Comparison of ENCODE assay signal across 8 cellular contexts in the genomic region with DNA sequence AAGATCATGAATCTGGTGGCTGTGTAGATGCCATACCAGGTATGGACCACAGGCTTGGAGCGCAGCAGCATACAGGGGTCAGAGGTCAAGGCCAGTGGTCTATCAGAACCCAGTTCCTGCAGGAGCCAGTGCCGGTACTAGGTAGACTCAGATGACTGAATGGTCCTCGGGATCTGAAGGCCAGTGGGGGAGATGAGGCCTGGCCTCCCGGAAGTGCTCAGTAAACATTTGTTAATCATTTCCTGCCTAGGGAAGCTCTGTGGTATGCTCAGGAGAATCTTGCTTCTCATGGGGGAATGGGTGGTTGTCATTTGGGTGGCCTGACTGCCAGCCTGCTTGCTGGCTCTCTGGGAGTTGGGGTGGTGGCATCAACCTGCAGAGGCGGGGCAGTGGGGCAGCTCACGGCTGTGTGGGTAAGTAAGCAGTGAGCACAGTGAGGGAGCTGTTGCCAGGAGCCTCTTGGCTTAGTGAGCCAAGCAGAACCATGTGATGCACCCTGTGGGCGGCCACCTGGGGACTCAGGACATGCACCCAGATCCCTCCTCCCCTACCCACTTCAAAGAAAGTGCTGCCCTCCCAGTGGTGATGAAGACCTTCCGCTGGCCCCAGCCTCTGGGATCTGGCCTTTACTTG. TPM values are rescaled to one million over a fixed set of nuclear protein-coding genes. Genes with fewer than 3 reads are reported as not detected.
DNase-seq lines count a peak whose midpoint lies in the region; ATAC-seq, FAIRE-seq and TF ChIP-seq lines count a peak whose summit lies in the region.

No MANE protein-coding gene starts in this region.

- no peaks in the 10 kb centered on the region for H3K27me3 Mint-ChIP-seq in neural progenitor cell (ENCODE audit: insufficient read depth, low read depth)

- H3K9me3 ChIP-seq in PC-3 (ENCODE audit: low read length) (no peaks in the 10 kb centered on the region), neural progenitor cell (ENCODE audit: low read depth) (no peaks in the 10 kb centered on the region), WERI-Rb-1 (ENCODE audit: severe bottlenecking) (no peaks in the 10 kb centered on the region)

- TF ChIP-seq CTCF in PC-3 (conservative IDR thresholded peaks at IDR 0.05; ENCODE audit: low read depth, low read length) (no peak), neural progenitor cell (IDR thresholded peaks at IDR 0.05) (no peak), WERI-Rb-1 (IDR thresholded peaks at IDR 0.05; ENCODE audit: low read depth, low read length) (no peak)

- DNase-seq in GM18507 (ENCODE audit: extremely low spot score, insufficient read length, low read depth): no peak
- peak; percentile 77 for DNase-seq in PC-3
- peak; percentile 35 for DNase-seq in activated naive CD4-positive, alpha-beta T cell treated with anti-CD3 and anti-CD28 coated beads, Interleukin-2, amount 50 U/mL, for 16 hours
- no peak for DNase-seq in neural progenitor cell (ENCODE audit: low spot score)
- no peak for DNase-seq in DMS114 treated with DMSO at 0.1 percent for 48 hours (lab: John Stamatoyannopoulos, UW; ENCODE audit: unreplicated experiment)
- no peak for DNase-seq in WERI-Rb-1
- DNase-seq in HPDE6-E6E7 (ENCODE audit: extremely low spot score): no peak

- H3K27ac Mint-ChIP-seq in neural progenitor cell: peak overlapping the region; percentile 17

- CTCF ChIA-PET in PC-3 (lab: Charles Lee): interaction anchor here (0.6 kb wide), 1 partner anchor 39 kb away, joined by 3 read pairs; no protein-coding TSS in a partner anchor

- BruUV-seq in PC-3 (replicated peaks; lab: Mats Ljungman, UMichigan): no TSS peak

- H4K20me1 ChIP-seq in PC-3 (ENCODE audit: low read length): no peaks in the 10 kb centered on the region; the same call in 1 of the 2 replicates
- peaks cover 13% of the 10 kb centered on the region for H4K20me1 ChIP-seq in neural progenitor cell (ENCODE audit: low read depth)

- H3K4me2 ChIP-seq in PC-3 (ENCODE audit: low read length) (peak overlapping the region; percentile 11; the same call in 1 of the 2 replicates), neural progenitor cell (no peak overlapping the region)

- no peaks in the 10 kb centered on the region for H3K9me3 Mint-ChIP-seq in neural progenitor cell

- no peak overlapping the region for H3K9ac ChIP-seq in PC-3 (ENCODE audit: low read length)
- H3K9ac ChIP-seq in neural progenitor cell: no peak overlapping the region

- peak; percentile 18 for FAIRE-seq in GM18507 (lab: Jason Lieb, UNC)

- H3K27me3 ChIP-seq in PC-3 (ENCODE audit: low read length) (no peaks in the 10 kb centered on the region), neural progenitor cell (no peaks in the 10 kb centered on the region), WERI-Rb-1 (ENCODE audit: insufficient read depth, low read depth, severe bottlenecking) (no peaks in the 10 kb centered on the region)

- H2AFZ ChIP-seq in PC-3 (ENCODE audit: low read length) (no peak overlapping the region), neural progenitor cell (replicated peaks) (no peak overlapping the region)

- peaks cover 16% of the 10 kb centered on the region for H3K4me1 ChIP-seq in PC-3 (ENCODE audit: insufficient read depth, low read length)
- peaks cover 29% of the 10 kb centered on the region for H3K4me1 ChIP-seq in neural progenitor cell

- H3K36me3 ChIP-seq in PC-3 (ENCODE audit: low read depth, low read length): no peaks in the 10 kb centered on the region
- no peaks in the 10 kb centered on the region for H3K36me3 ChIP-seq in neural progenitor cell
- no peaks in the 10 kb centered on the region for H3K36me3 ChIP-seq in WERI-Rb-1

- H3K9me2 ChIP-seq in PC-3 (replicated peaks; ENCODE audit: low read length): no peaks in the 10 kb centered on the region

- ATAC-seq in HG02870 (IDR thresholded peaks at IDR 0.05; ENCODE audit: unreplicated experiment): peak; percentile 38
- ATAC-seq in PC-3: peak; percentile 81

- H3K27ac ChIP-seq in PC-3 (ENCODE audit: low read length): peak overlapping the region; percentile 47
- H3K27ac ChIP-seq in neural progenitor cell: no peak overlapping the region
- H3K27ac ChIP-seq in WERI-Rb-1: no peak overlapping the region

- H3F3A ChIP-seq in PC-3 (ENCODE audit: low read length, unreplicated experiment) (no peaks in the 10 kb centered on the region), neural progenitor cell (ENCODE audit: low read depth) (peaks cover 7% of the 10 kb centered on the region)

- POLR2A ChIA-PET in PC-3 (lab: Charles Lee; ENCODE audit: unreplicated experiment): no interaction called here

- intact Hi-C loops in PC-3 (cut with micrococcal nuclease): no loop called here

- H3K4me3 Mint-ChIP-seq in neural progenitor cell: no peak overlapping the region

- H3K4me3 ChIP-seq in PC-3 (ENCODE audit: low read length) (no peak overlapping the region), neural progenitor cell (no peak overlapping the region), WERI-Rb-1 (ENCODE audit: low read depth, low read length) (no peak overlapping the region)

- H3K4me1 Mint-ChIP-seq in neural progenitor cell: peaks cover 34% of the 10 kb centered on the region

- no peaks in the 10 kb centered on the region for H3K36me3 Mint-ChIP-seq in neural progenitor cell

- peaks cover 89% of the 10 kb centered on the region for H3K79me2 ChIP-seq in PC-3 (ENCODE audit: low read length)
- H3K79me2 ChIP-seq in neural progenitor cell (ENCODE audit: low read depth): peaks cover 33% of the 10 kb centered on the region

RNA-seq across cellular contexts. Expression of a gene that starts 33.0 kb away (rescaled TPM):
- 10.5 and 12.8 TPM in 2 replicates for total RNA-seq in PC-3 (2014; rRNA removed)
- 17.3 and 28.0 TPM in 2 replicates for total RNA-seq in neural progenitor cell (ENCODE audit: low replicate concordance)

Comparison
In these comparisons a context has a peak if more than half of its experiments do, and no peak if none do; other contexts are left out.
1. DNase-seq: peak in PC-3 (single experiment) and activated naive CD4-positive, alpha-beta T cell treated with anti-CD3 and anti-CD28 coated beads, Interleukin-2, amount 50 U/mL, for 16 hours (single experiment); none in GM18507 (single experiment), neural progenitor cell (single experiment), DMS114 treated with DMSO at 0.1 percent for 48 hours (single experiment), WERI-Rb-1 (single experiment) and HPDE6-E6E7 (single experiment).